21 cellular contexts compared by ENCODE assay signal in genomic region chr9:124321935-124322334, GRCh38.
"Had no signal": no experiment of that assay in that cellular context is flagged by ENCODE, and none has a peak within 500 bp of the region (broad histone marks: within the 10 kb centered on the region; RNA-seq: fewer than 3 reads in every experiment).

No MANE protein-coding gene starts in this region.

- H3K27ac ChIP-seq: brain microvascular endothelial cell, cardiac muscle cell had no signal

- H3K4me3 Mint-ChIP-seq: activated CD8-positive, alpha-beta T cell treated with anti-CD3 and anti-CD28 coated beads for 36 hours; activated naive CD4-positive, alpha-beta T cell treated with anti-CD3 and anti-CD28 coated beads, Interleukin-2, amount 10 ng/mL, durations not matched to agents 7 days and 5 days; activated naive CD8-positive, alpha-beta T cell treated with anti-CD3 and anti-CD28 coated beads for 36 hours; activated T-cell treated with anti-CD3 and anti-CD28 coated beads, Interleukin-2, amount 50 U/mL, for 72 hours; T-helper 1 cell treated with Interleukin-12 subunit alpha and Interleukin-12 subunit beta and Interleukin-4 antibody, amounts not matched to agents 30 μg/mL and 1 μg/mL, for 36 hours had no signal

- H3K9me3 Mint-ChIP-seq: activated CD8-positive, alpha-beta T cell treated with anti-CD3 and anti-CD28 coated beads for 36 hours; activated naive CD4-positive, alpha-beta T cell treated with anti-CD3 and anti-CD28 coated beads, Interleukin-2, amount 10 ng/mL, durations not matched to agents 7 days and 5 days; activated naive CD8-positive, alpha-beta T cell treated with anti-CD3 and anti-CD28 coated beads for 36 hours; activated T-cell treated with anti-CD3 and anti-CD28 coated beads, Interleukin-2, amount 50 U/mL, for 72 hours; activated T-helper 2 cell treated with anti-CD3 and anti-CD28 coated beads, Interferon-gamma antibody, Interleukin-2, Interleukin-4, amounts not matched to agents 10 μg/mL and 5 μg/mL and 100 μg/mL, durations not matched to agents 14 hours and 24 hours and 36 hours; T-helper 1 cell treated with Interleukin-12 subunit alpha and Interleukin-12 subunit beta and Interleukin-4 antibody, amounts not matched to agents 30 μg/mL and 1 μg/mL, for 36 hours had no signal

- H3K27me3 ChIP-seq: brain microvascular endothelial cell, cardiac muscle cell had no signal

- ATAC-seq: activated CD4-positive, CD25-positive, alpha-beta regulatory T cell treated with anti-CD3 and anti-CD28 coated beads, Interleukin-2, amount 50 U/mL, for 24 hours; activated CD8-positive, alpha-beta T cell treated with anti-CD3 and anti-CD28 coated beads for 36 hours; activated T-cell treated with anti-CD3 and anti-CD28 coated beads, Interleukin-2, amount 50 U/mL, for 72 hours had no signal

- FAIRE-seq: RCC 7860 had no signal

- H3K27me3 Mint-ChIP-seq: activated CD8-positive, alpha-beta T cell treated with anti-CD3 and anti-CD28 coated beads for 36 hours; activated naive CD4-positive, alpha-beta T cell treated with anti-CD3 and anti-CD28 coated beads, Interleukin-2, amount 10 ng/mL, durations not matched to agents 7 days and 5 days; activated naive CD8-positive, alpha-beta T cell treated with anti-CD3 and anti-CD28 coated beads for 36 hours had no signal

- H3K36me3 Mint-ChIP-seq: activated naive CD4-positive, alpha-beta T cell treated with anti-CD3 and anti-CD28 coated beads, Interleukin-2, amount 10 ng/mL, durations not matched to agents 7 days and 5 days; activated naive CD8-positive, alpha-beta T cell treated with anti-CD3 and anti-CD28 coated beads for 36 hours had no signal

- H3K4me1 Mint-ChIP-seq: activated naive CD8-positive, alpha-beta T cell treated with anti-CD3 and anti-CD28 coated beads for 36 hours had no signal

- H3K4me3 ChIP-seq: cardiac muscle cell had no signal

- DNase-seq: activated CD4-positive, alpha-beta T cell treated with anti-CD3 and anti-CD28 coated beads for 4 hours; activated CD8-positive, alpha-beta memory T cell treated with anti-CD3 and anti-CD28 coated beads, Interleukin-2, amount 50 U/mL, for 4 hours; activated CD8-positive, alpha-beta T cell treated with anti-CD3 and anti-CD28 coated beads for 36 hours; activated gamma-delta T cell treated with Interleukin-2 at 50 U/mL for 16 hours; activated naive CD4-positive, alpha-beta T cell treated with anti-CD3 and anti-CD28 coated beads, Interleukin-2, amount 10 ng/mL, durations not matched to agents 7 days and 5 days; activated naive CD8-positive, alpha-beta T cell treated with anti-CD3 and anti-CD28 coated beads for 36 hours; activated T-cell treated with anti-CD3 and anti-CD28 coated beads, Interleukin-2, amount 50 U/mL, for 72 hours; brain microvascular endothelial cell; NCI-H1105; NCI-H1436; NCI-H1694 treated with DMSO at 0.1 percent for 48 hours; NCI-H2029 treated with DMSO at 0.1 percent for 48 hours; NCI-H510A treated with DMSO at 0.1 percent for 48 hours; NCI-H69; NK-92 treated with Interleukin-12 subunit alpha and Interleukin-12 subunit beta, amount 100 ng/mL, for 24 hours; SHP77 treated with DMSO at 0.1 percent for 48 hours had no signal

- H3K27ac Mint-ChIP-seq: activated CD8-positive, alpha-beta T cell treated with anti-CD3 and anti-CD28 coated beads for 36 hours; activated naive CD4-positive, alpha-beta T cell treated with anti-CD3 and anti-CD28 coated beads, Interleukin-2, amount 10 ng/mL, durations not matched to agents 7 days and 5 days; activated naive CD8-positive, alpha-beta T cell treated with anti-CD3 and anti-CD28 coated beads for 36 hours; activated T-cell treated with anti-CD3 and anti-CD28 coated beads, Interleukin-2, amount 50 U/mL, for 72 hours; activated T-helper 2 cell treated with anti-CD3 and anti-CD28 coated beads, Interferon-gamma antibody, Interleukin-2, Interleukin-4, amounts not matched to agents 10 μg/mL and 5 μg/mL and 100 μg/mL, durations not matched to agents 14 hours and 24 hours and 36 hours; T-helper 1 cell treated with Interleukin-12 subunit alpha and Interleukin-12 subunit beta and Interleukin-4 antibody, amounts not matched to agents 30 μg/mL and 1 μg/mL, for 36 hours had no signal
